Comparison of ENCODE assay signal across 8 cellular contexts in the genomic region with DNA sequence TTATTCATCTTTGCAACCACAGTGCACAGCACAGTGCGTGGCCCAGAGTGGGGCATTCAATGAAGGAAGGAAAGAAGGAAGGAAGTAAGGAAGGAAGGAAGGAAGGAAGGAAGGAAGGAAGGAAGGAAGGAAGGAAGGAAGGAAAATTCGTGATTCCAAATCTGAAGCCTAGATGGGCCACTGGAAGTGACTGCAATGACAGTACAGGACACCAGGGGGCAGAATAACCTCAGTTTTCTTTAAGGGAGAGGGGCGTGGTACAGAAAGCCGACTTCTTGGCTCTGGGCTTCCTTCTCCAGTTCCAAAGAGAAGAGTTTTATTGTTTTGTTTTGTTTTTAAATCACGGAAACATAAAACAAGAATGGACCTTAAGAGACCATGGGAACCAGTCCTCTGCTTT. TPM values are rescaled to one million over a fixed set of nuclear protein-coding genes. Genes with fewer than 3 reads are reported as not detected.
DNase-seq lines count a peak whose midpoint lies in the region; ATAC-seq and TF ChIP-seq lines count a peak whose summit lies in the region.

No MANE protein-coding gene starts in this region.

- WGBS in upper lobe of left lung, 2 donors, result 7 to 11% methylated on average over 5 of the region's 5 CpGs

- H3K4me1 ChIP-seq in OCI-LY3 (ENCODE audit: low read length), result peaks cover 16% of the 10 kb centered on the region
- no peaks in the 10 kb centered on the region for H3K4me1 ChIP-seq in fibroblast of lung (ENCODE audit: control insufficient read depth, extremely low read depth, insufficient read depth, low read length)
- H3K4me1 ChIP-seq in upper lobe of left lung, result peaks cover 0 to 14% (median 4%) of the 10 kb centered on the region in 4 donors

- H3K36me3 Mint-ChIP-seq in Calu3 (ENCODE audit: insufficient read depth, unreplicated experiment) (peaks cover 6% of the 10 kb centered on the region), neural crest cell (ENCODE audit: low read depth) (no peaks in the 10 kb centered on the region)

- H4K20me1 ChIP-seq in OCI-LY3 (ENCODE audit: insufficient read depth, low read length) (no peaks in the 10 kb centered on the region), fibroblast of lung (ENCODE audit: control insufficient read depth, extremely low read depth, insufficient read depth, low read length) (no peaks in the 10 kb centered on the region)

- intact Hi-C loops in Calu3 (cut with micrococcal nuclease; ENCODE audit: unreplicated experiment), result loop anchor here (1.0 to 10.0 kb wide), 4 partner anchors 119 to 588 kb away; no protein-coding TSS in a partner anchor

- H3K27ac Mint-ChIP-seq in Calu3 (ENCODE audit: unreplicated experiment) (no peak overlapping the region), neural crest cell (ENCODE audit: unreplicated experiment) (no peak overlapping the region)

- no peaks in the 10 kb centered on the region for H3K27me3 ChIP-seq in OCI-LY3 (ENCODE audit: low read depth, low read length)
- H3K27me3 ChIP-seq in fibroblast of lung (ENCODE audit: control insufficient read depth, insufficient read depth, low read length), result no peaks in the 10 kb centered on the region
- no peaks in the 10 kb centered on the region for H3K27me3 ChIP-seq in upper lobe of left lung

- H3K4me3 Mint-ChIP-seq in Calu3 (ENCODE audit: low read depth, unreplicated experiment), result no peak overlapping the region
- no peak overlapping the region for H3K4me3 Mint-ChIP-seq in neural crest cell

- peak; percentile 64 for DNase-seq in Calu3
- peak; percentile 40 for DNase-seq in activated T-cell treated with anti-CD3 and anti-CD28 coated beads, Interleukin-2, amount 50 U/mL, for 1 hour
- DNase-seq in fibroblast of lung (ENCODE audit: low read depth in 2 of 2), result peak; percentile 16 to 56
- DNase-seq in neural crest cell (ENCODE audit: low read depth, low spot score), result peak; percentile 82
- peak in 1 of 2 donors; percentile 43 for DNase-seq in upper lobe of left lung

- TF ChIP-seq POLR2A in upper lobe of left lung (IDR thresholded peaks at IDR 0.05), result no peak

- TF ChIP-seq CTCF in Calu3 (IDR thresholded peaks at IDR 0.05; ENCODE audit: unreplicated experiment), result peak; percentile 70
- peak; percentile 65 for TF ChIP-seq CTCF in OCI-LY3 (IDR thresholded peaks at IDR 0.05; ENCODE audit: low read depth, low read length)
- TF ChIP-seq CTCF in fibroblast of lung (conservative IDR thresholded peaks at IDR 0.05 in 1 of 2, IDR thresholded peaks at IDR 0.05 in 1 of 2; ENCODE audit: low read depth in 1 of 2, low read length in 2 of 2), result peak; percentile 58 to 67
- peak; percentile 89 for TF ChIP-seq CTCF in neural crest cell (conservative IDR thresholded peaks at IDR 0.05)
- peak; percentile 70 to 89 (median 76) for TF ChIP-seq CTCF in upper lobe of left lung (IDR thresholded peaks at IDR 0.05)

- H3K27ac ChIP-seq in OCI-LY3 (ENCODE audit: low read length) (no peak overlapping the region), fibroblast of lung (ENCODE audit: insufficient read depth, low read length) (no peak overlapping the region), upper lobe of left lung (no peak overlapping the region)

- H3K4me2 ChIP-seq in OCI-LY3 (ENCODE audit: low read length), result peak overlapping the region; percentile 79
- H3K4me2 ChIP-seq in fibroblast of lung (ENCODE audit: extremely low read depth, insufficient read depth, low read length), result no peak overlapping the region

- H3K36me3 ChIP-seq in OCI-LY3 (replicated peaks; ENCODE audit: low read depth, low read length) (no peaks in the 10 kb centered on the region), fibroblast of lung (ENCODE audit: control insufficient read depth, insufficient read depth, low read length) (no peaks in the 10 kb centered on the region), upper lobe of left lung (no peaks in the 10 kb centered on the region)

- peaks cover 18% of the 10 kb centered on the region for H3K27me3 Mint-ChIP-seq in Calu3 (ENCODE audit: unreplicated experiment)
- peaks cover 6% of the 10 kb centered on the region for H3K27me3 Mint-ChIP-seq in neural crest cell (ENCODE audit: low read depth)

- 0 out of 2 replicates have a peak overlapping the region, but pooled peaks have one; percentile 46 for H2AFZ ChIP-seq in OCI-LY3 (ENCODE audit: low read depth, low read length)
- H2AFZ ChIP-seq in fibroblast of lung (ENCODE audit: low read length), result no peak overlapping the region

- H3K9ac ChIP-seq in OCI-LY3 (ENCODE audit: low read length) (no peak overlapping the region), fibroblast of lung (ENCODE audit: insufficient read depth, low read length) (no peak overlapping the region)

- H3K4me3 ChIP-seq in OCI-LY3 (ENCODE audit: low read length) (peak overlapping the region; percentile 65), fibroblast of lung (replicated peaks in 1 of 4; ENCODE audit: control extremely low read depth in 1 of 4, insufficient read depth in 1 of 4, low read depth in 3 of 4, low read length in 4 of 4) (no peak overlapping the region), upper lobe of left lung (no peak overlapping the region)

- no TSS peak for BruUV-seq in Calu3 (replicated peaks; lab: Mats Ljungman, UMichigan)

- no peaks in the 10 kb centered on the region for H3K9me3 Mint-ChIP-seq in Calu3 (ENCODE audit: low read depth, unreplicated experiment)
- no peaks in the 10 kb centered on the region for H3K9me3 Mint-ChIP-seq in neural crest cell

- no peaks in the 10 kb centered on the region for H3K9me3 ChIP-seq in OCI-LY3 (ENCODE audit: insufficient read depth, low read length)
- no peaks in the 10 kb centered on the region for H3K9me3 ChIP-seq in fibroblast of lung (ENCODE audit: control insufficient read depth, insufficient read depth, low read depth, low read length)
- no peaks in the 10 kb centered on the region for H3K9me3 ChIP-seq in upper lobe of left lung

- CTCF ChIA-PET in Calu3 (lab: Charles Lee), result no interaction called here

- ATAC-seq in HG02798 (IDR thresholded peaks at IDR 0.05; ENCODE audit: poor library complexity, unreplicated experiment) (peak; percentile 33), upper lobe of left lung (ENCODE audit: low FRiP score in 2 of 2) (peak in 1 of 2 donors; percentile 83), HG03280 (IDR thresholded peaks at IDR 0.05; ENCODE audit: unreplicated experiment) (no peak)

- TF ChIP-seq EP300 in upper lobe of left lung (IDR thresholded peaks at IDR 0.05), result no peak

- H3K4me1 Mint-ChIP-seq in Calu3 (ENCODE audit: low read depth, unreplicated experiment) (no peaks in the 10 kb centered on the region), neural crest cell (peaks cover 16% of the 10 kb centered on the region)

- H3K79me2 ChIP-seq in OCI-LY3 (ENCODE audit: low read length) (no peaks in the 10 kb centered on the region), fibroblast of lung (ENCODE audit: control insufficient read depth, insufficient read depth, low read length) (no peaks in the 10 kb centered on the region)

RNA-seq across cellular contexts. Expression of gene APLN, which starts 47.8 kb away (rescaled TPM):
- 0.35 TPM in 1 of 2 replicates, not detected in the other for total RNA-seq in Calu3 (2022)
- total RNA-seq in fibroblast of lung, result 0.17 and 3.6 TPM in 2 replicates
- 0.58 and 2.4 TPM in 2 replicates for polyA plus RNA-seq in fibroblast of lung
- polyA plus RNA-seq in fibroblast of lung (2012), result 0.78 and 2.5 TPM in 2 replicates
- 0.93 and 3.7 TPM in 2 replicates for polyA minus RNA-seq in fibroblast of lung (ENCODE audit: low replicate concordance)
- total RNA-seq in neural crest cell, result 1.2 and 1.3 TPM in 2 replicates
- 10 to 100 TPM in 1 of 6 donors, 1 to 10 TPM in 3, under 1 TPM in 1, not detected in 1; 0.49 to 14.2 (median 1.7) TPM for total RNA-seq in upper lobe of left lung
